In the genomic region with DNA sequence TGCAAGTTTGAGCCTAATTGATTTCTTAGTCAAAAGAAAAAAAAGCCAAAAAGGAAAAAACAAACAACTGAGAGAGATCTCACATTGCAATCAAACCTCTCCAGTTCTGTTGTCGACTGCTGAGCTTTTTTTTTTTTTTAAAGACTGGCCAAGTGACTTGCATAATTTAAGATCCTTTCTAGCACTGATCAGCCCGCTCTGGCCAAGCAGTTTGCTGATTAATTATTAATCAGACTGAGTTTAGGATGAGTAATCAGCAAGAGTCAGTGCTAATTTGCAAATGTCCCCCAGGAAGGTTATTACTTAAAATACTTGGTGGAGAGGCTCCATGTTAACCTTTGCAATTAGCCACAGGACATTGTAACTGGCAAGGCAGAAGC, we compare ENCODE assay signal across 12 cellular contexts. TPM values are rescaled to one million over a fixed set of nuclear protein-coding genes. Genes with fewer than 3 reads are reported as not detected.
A peak's percentile ranks its signal among the peaks of the same experiment; 100 is the strongest.
DNase-seq lines count a peak whose midpoint lies in the region; ATAC-seq and TF ChIP-seq lines count a peak whose summit lies in the region.
"Had no signal": no experiment of that assay in that cellular context is flagged by ENCODE, and none has a peak within 500 bp of the region (broad histone marks: within the 10 kb centered on the region; RNA-seq: fewer than 3 reads in every experiment).

No MANE protein-coding gene starts in this region.

- intact Hi-C loops in left colon (cut with DNase I, micrococcal nuclease): no loop called here
- intact Hi-C loops in MCF 10A (cut with micrococcal nuclease): no loop called here

- CTCF ChIA-PET in BJ (lab: Yijun Ruan, JAX): interaction anchor here (1.3 kb wide), 1 partner anchor 11 kb away, joined by 3 read pairs; no protein-coding TSS in a partner anchor
- CTCF ChIA-PET in MCF 10A (lab: Yijun Ruan, JAX): no interaction called here

- H3K36me3 ChIP-seq in BJ (ENCODE audit: control insufficient read depth, insufficient read depth, low read length) (no peaks in the 10 kb centered on the region), SJCRH30 (no peaks in the 10 kb centered on the region)

- H3K9me3 ChIP-seq in SJCRH30 (replicated peaks): no peaks in the 10 kb centered on the region

- no peak overlapping the region for H3K27ac Mint-ChIP-seq in MCF 10A (ENCODE audit: low read depth, unreplicated experiment)

- H3K36me3 Mint-ChIP-seq in MCF 10A (ENCODE audit: insufficient read depth, unreplicated experiment): peaks cover 5% of the 10 kb centered on the region

- H3K4me1 ChIP-seq in SJCRH30: no peaks in the 10 kb centered on the region

- H3K4me3 Mint-ChIP-seq in MCF 10A (ENCODE audit: unreplicated experiment): no peak overlapping the region

- BruUV-seq in MCF 10A (replicated peaks; lab: Mats Ljungman, UMichigan): no TSS peak

- H3K4me1 Mint-ChIP-seq in MCF 10A (ENCODE audit: insufficient read depth, unreplicated experiment): no peaks in the 10 kb centered on the region

- H3K27me3 ChIP-seq in BJ (ENCODE audit: control insufficient read depth, insufficient read depth, low read length): no peaks in the 10 kb centered on the region
- H3K27me3 ChIP-seq in SJCRH30: peaks cover 3% of the 10 kb centered on the region; the same call in 1 of the 2 replicates

- ATAC-seq in GM19468 (IDR thresholded peaks at IDR 0.05; ENCODE audit: extremely low read depth, unreplicated experiment): peak; percentile 11
- peak; percentile 71 for ATAC-seq in HG03159 (IDR thresholded peaks at IDR 0.05; ENCODE audit: unreplicated experiment)
- no peak for ATAC-seq in left colon

- POLR2A ChIA-PET in BJ (lab: Charles Lee): no interaction called here
- POLR2A ChIA-PET in MCF 10A (lab: Yijun Ruan, JAX): no interaction called here

- H3K27me3 Mint-ChIP-seq in MCF 10A (ENCODE audit: insufficient read depth, unreplicated experiment): no peaks in the 10 kb centered on the region

- DNase-seq in BJ (ENCODE audit: low read depth) (peak; percentile 9), epithelial cell of prostate (ENCODE audit: low read depth, low spot score) (peak; percentile 24), left colon (no peak), NCI-H510A treated with DMSO at 0.1 percent for 48 hours (lab: John Stamatoyannopoulos, UW) (no peak), SJCRH30 (no peak), MCF 10A (ENCODE audit: unreplicated experiment) (no peak)
- DNase-seq: Calu3; stimulated activated CD4-positive, alpha-beta T cell treated with anti-CD3 and anti-CD28 coated beads, Interleukin-4, amount 100 ng/mL, for 4 hours had no signal

- H3K4me3 ChIP-seq in BJ (ENCODE audit: low read depth, low read length) (no peak overlapping the region), SJCRH30 (no peak overlapping the region)

- no peak for TF ChIP-seq CTCF in BJ (IDR thresholded peaks at IDR 0.05; ENCODE audit: insufficient read depth, low read depth, low read length)
- no peak for TF ChIP-seq CTCF in MCF 10A (IDR thresholded peaks at IDR 0.05; ENCODE audit: unreplicated experiment)

- H3K27ac ChIP-seq in epithelial cell of prostate: no peak overlapping the region
- no peak overlapping the region for H3K27ac ChIP-seq in SJCRH30

- H3K9me3 Mint-ChIP-seq in MCF 10A (ENCODE audit: unreplicated experiment): peaks cover 41% of the 10 kb centered on the region

RNA-seq across cellular contexts. Expression of a gene that starts 39.3 kb away (rescaled TPM):
- polyA plus RNA-seq in BJ (2011; rRNA removed): not detected in 2 replicates
- polyA minus RNA-seq in BJ (2011; rRNA and poly(A)+ RNA removed): not detected in 2 replicates
- total RNA-seq in left colon (not detected), MCF 10A (2022) (not detected in 2 replicates)
- total RNA-seq in SJCRH30 (2014; rRNA removed; shearing (Covaris generic)): not detected in 2 replicates
- total RNA-seq: activated CD8-positive, alpha-beta memory T cell treated with anti-CD3 and anti-CD28 coated beads for 36 hours; Calu3; lung microvascular endothelial cell had no signal

Comparison
In these comparisons a context has a peak if more than half of its experiments do, and no peak if none do; other contexts are left out.
1. DNase-seq: peak in BJ (single experiment) and epithelial cell of prostate (single experiment); none in left colon (0 of 2), NCI-H510A treated with DMSO at 0.1 percent for 48 hours (single experiment), SJCRH30 (0 of 2) and MCF 10A (single experiment).